Comparison of ENCODE assay signal across 27 cellular contexts in the genomic region with DNA sequence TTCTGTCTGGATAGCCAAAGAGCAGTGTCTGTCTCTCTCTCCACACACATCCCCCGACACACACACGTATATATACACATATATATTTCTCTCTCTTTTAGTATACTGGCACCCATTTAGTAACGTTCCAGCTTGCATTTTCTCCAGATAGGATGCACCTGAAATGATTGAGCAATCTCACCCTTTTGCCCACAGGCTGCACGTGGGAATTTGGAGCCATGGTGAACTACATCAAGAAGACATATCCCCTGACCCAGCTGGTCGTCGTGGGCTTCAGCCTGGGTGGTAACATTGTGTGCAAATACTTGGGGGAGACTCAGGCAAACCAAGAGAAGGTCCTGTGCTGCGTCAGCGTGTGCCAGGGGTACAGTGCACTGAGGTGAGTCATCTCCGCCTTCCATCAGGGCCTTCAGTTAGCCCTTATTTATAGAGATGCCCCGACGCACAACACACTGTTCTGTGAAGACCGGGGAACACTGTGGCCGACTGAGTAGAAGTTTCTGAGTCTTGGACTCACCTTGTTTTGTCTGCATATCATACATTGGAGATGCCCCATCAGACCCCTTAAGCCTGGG. TPM values are rescaled to one million over a fixed set of nuclear protein-coding genes. Genes with fewer than 3 reads are reported as not detected.
"Had no signal": no experiment of that assay in that cellular context is flagged by ENCODE, and none has a peak within 500 bp of the region (broad histone marks: within the 10 kb centered on the region; RNA-seq: fewer than 3 reads in every experiment).

No MANE protein-coding gene starts in this region.

- H3K27ac ChIP-seq: brain microvascular endothelial cell, foreskin keratinocyte, left lung, pancreas had no signal

- H3K4me1 ChIP-seq: foreskin keratinocyte had no signal

- H3K27ac Mint-ChIP-seq: activated CD8-positive, alpha-beta T cell treated with anti-CD3 and anti-CD28 coated beads for 36 hours had no signal

- H3K27me3 Mint-ChIP-seq: activated CD4-positive, alpha-beta T cell treated with anti-CD3 and anti-CD28 coated beads, Interleukin-2, amount 10 ng/mL, durations not matched to agents 24 days and 14 days; activated CD8-positive, alpha-beta T cell treated with anti-CD3 and anti-CD28 coated beads for 36 hours; naive thymus-derived CD4-positive, alpha-beta T cell had no signal

- H3K9me3 Mint-ChIP-seq: activated CD4-positive, alpha-beta T cell treated with anti-CD3 and anti-CD28 coated beads, Interleukin-2, amount 10 ng/mL, durations not matched to agents 24 days and 14 days; activated CD8-positive, alpha-beta T cell treated with anti-CD3 and anti-CD28 coated beads for 36 hours; activated T-cell treated with anti-CD3 and anti-CD28 coated beads, Interleukin-2, amount 50 U/mL, for 4 hours; naive thymus-derived CD4-positive, alpha-beta T cell had no signal

- H3K4me3 Mint-ChIP-seq: activated CD4-positive, alpha-beta T cell treated with anti-CD3 and anti-CD28 coated beads, Interleukin-2, amount 10 ng/mL, durations not matched to agents 24 days and 14 days; activated CD8-positive, alpha-beta T cell treated with anti-CD3 and anti-CD28 coated beads for 36 hours; activated T-cell treated with anti-CD3 and anti-CD28 coated beads, Interleukin-2, amount 50 U/mL, for 4 hours; naive thymus-derived CD4-positive, alpha-beta T cell had no signal

- H3K4me3 ChIP-seq: left lung, pancreas had no signal

- DNase-seq: activated CD4-positive, alpha-beta T cell treated with anti-CD3 and anti-CD28 coated beads, Interleukin-2, amount 10 ng/mL, durations not matched to agents 24 days and 14 days; activated CD4-positive, CD25-positive, alpha-beta regulatory T cell; activated CD8-positive, alpha-beta T cell treated with anti-CD3 and anti-CD28 coated beads for 36 hours; activated effector memory CD4-positive, alpha-beta T cell treated with Interleukin-2 at 50 U/mL for 16 hours; activated naive CD4-positive, alpha-beta T cell treated with anti-CD3 and anti-CD28 coated beads, Interleukin-2, amount 50 U/mL, for 16 hours; activated T-cell treated with anti-CD3 and anti-CD28 coated beads, Interleukin-2, amount 50 U/mL, for 4 hours; anterior cingulate cortex; brain microvascular endothelial cell; central memory CD4-positive, alpha-beta T cell; foreskin keratinocyte; glutamatergic neuron; hypothalamus; kidney; left lung; mesenchymal stem cell; naive thymus-derived CD4-positive, alpha-beta T cell; pancreas; stimulated activated CD4-positive, alpha-beta T cell treated with anti-CD3 and anti-CD28 coated beads, Interleukin-12 subunit alpha, Interleukin-12 subunit beta, amount 100 ng/mL, for 4 hours; stimulated activated CD4-positive, alpha-beta T cell treated with anti-CD3 and anti-CD28 coated beads, Interleukin-1b, Interleukin-23, amount 100 ng/mL, for 48 hours; stimulated activated naive CD8-positive, alpha-beta T cell treated with anti-CD3 and anti-CD28 coated beads, Interleukin-15, Interleukin-2, amounts not matched to agents 100 U/mL and 50 U/mL, for 24 hours; substantia nigra; T-helper 1 cell; T-helper 9 cell; trophoblast cell had no signal

- H3K27me3 ChIP-seq: brain microvascular endothelial cell, foreskin keratinocyte, left lung, pancreas had no signal

- H3K9me3 ChIP-seq: left lung, pancreas had no signal

- ATAC-seq: activated CD8-positive, alpha-beta T cell treated with anti-CD3 and anti-CD28 coated beads for 36 hours; activated T-cell treated with anti-CD3 and anti-CD28 coated beads, Interleukin-2, amount 50 U/mL, for 4 hours; foreskin keratinocyte; left lung; naive thymus-derived CD4-positive, alpha-beta T cell; pancreas; stimulated activated naive CD8-positive, alpha-beta T cell treated with anti-CD3 and anti-CD28 coated beads, Interleukin-15, Interleukin-2, amounts not matched to agents 100 U/mL and 50 U/mL, for 24 hours had no signal

RNA-seq across cellular contexts. Expression of gene RLBP1, which starts 45.7 kb away (rescaled TPM):
- total RNA-seq: activated CD4-positive, alpha-beta T cell treated with anti-CD3 and anti-CD28 coated beads, Interleukin-2, amount 10 ng/mL, durations not matched to agents 24 days and 14 days; activated CD8-positive, alpha-beta T cell treated with anti-CD3 and anti-CD28 coated beads for 36 hours; activated T-cell treated with anti-CD3 and anti-CD28 coated beads, Interleukin-2, amount 50 U/mL, for 4 hours; epithelial cell of proximal tubule; fibroblast of lung; foreskin keratinocyte; kidney; left lung; mucosa of gallbladder; naive thymus-derived CD4-positive, alpha-beta T cell; pancreas had no signal
